ENCODE assay signal across 1 cellular context in the genomic region with DNA sequence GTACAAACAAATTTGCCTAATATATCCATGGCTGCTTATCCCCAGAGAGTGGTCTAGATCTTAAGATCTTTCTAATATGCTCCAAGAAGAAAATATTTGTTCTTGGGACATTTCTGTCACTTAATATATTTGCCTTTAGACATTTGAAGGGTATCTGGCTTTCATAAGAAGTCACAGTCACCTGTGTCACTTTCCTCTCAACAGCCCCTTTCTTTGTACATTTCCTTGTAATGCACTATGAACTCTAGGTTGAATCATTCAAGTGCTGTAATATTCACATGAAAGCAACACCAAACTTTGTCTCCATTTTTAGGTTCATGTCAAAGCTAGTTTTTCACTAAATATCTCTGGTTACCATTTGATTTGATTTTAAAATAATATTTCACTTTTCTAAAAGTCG.
TF ChIP-seq lines count a peak whose summit lies in the region.

No MANE protein-coding gene starts in this region.

TF ChIP-seq in endothelial cell of umbilical vein, 7 proteins besides CTCF, POLR2A, EP300 and RAD21:
- no peak for TF ChIP-seq MAX (IDR thresholded peaks at IDR 0.05; ENCODE audit: insufficient read depth, insufficient read length)
- no peak for TF ChIP-seq POLR2AphosphoS5 (IDR thresholded peaks at IDR 0.05; ENCODE audit: insufficient read depth, low read depth, low read length)
- TF ChIP-seq FOS (IDR thresholded peaks at IDR 0.05; ENCODE audit: borderline replicate concordance, insufficient read depth, low read length), result no peak
- TF ChIP-seq EZH2 (IDR thresholded peaks at IDR 0.05; ENCODE audit: borderline replicate concordance, low read depth, low read length, severe bottlenecking), result no peak
- no peak for TF ChIP-seq GATA2 (IDR thresholded peaks at IDR 0.05; ENCODE audit: insufficient read depth, insufficient read length, low read depth, low read length)
- no peak for TF ChIP-seq JUN (IDR thresholded peaks at IDR 0.05; ENCODE audit: borderline replicate concordance, insufficient read depth, insufficient read length, low read depth)
- TF ChIP-seq MYC (IDR thresholded peaks at IDR 0.05; ENCODE audit: low read depth, low read length), result no peak
